In the genomic region with DNA sequence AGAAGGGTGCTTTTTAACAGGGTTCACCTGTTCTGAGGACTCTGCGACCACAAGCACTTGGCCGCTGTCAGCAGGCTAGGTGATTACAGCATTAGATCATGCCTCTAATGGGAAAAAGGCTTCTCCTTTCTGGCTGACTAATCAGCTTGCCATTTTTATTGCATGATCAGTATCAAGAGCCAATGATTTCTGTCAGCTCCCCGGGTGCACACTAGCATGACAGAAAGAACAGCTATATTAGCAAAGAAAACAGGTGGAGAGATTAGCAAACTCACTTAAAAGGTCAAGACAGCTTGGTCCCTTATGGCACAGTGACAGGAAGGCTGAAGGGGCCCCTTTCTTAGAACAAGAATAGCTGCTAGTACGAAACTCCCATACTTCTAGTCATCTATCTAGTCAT, we compare ENCODE assay signal across 9 cellular contexts.
DNase-seq lines count a peak whose midpoint lies in the region; ATAC-seq and TF ChIP-seq lines count a peak whose summit lies in the region.
"Had no signal": no experiment of that assay in that cellular context is flagged by ENCODE, and none has a peak within 500 bp of the region (broad histone marks: within the 10 kb centered on the region; RNA-seq: fewer than 3 reads in every experiment).

No MANE protein-coding gene starts in this region.

- no peak overlapping the region for H3K4me3 Mint-ChIP-seq in activated naive CD8-positive, alpha-beta T cell treated with anti-CD3 and anti-CD28 coated beads, Interleukin-2, amount 50 U/mL, for 24 hours
- H3K4me3 Mint-ChIP-seq in glutamatergic neuron (ENCODE audit: unreplicated experiment), result no peak overlapping the region
- no peak overlapping the region for H3K4me3 Mint-ChIP-seq in CD4-positive, alpha-beta memory T cell

- TF ChIP-seq CTCF in glutamatergic neuron (IDR thresholded peaks at IDR 0.05; ENCODE audit: partially characterized antibody, unreplicated experiment), result no peak

- H3K4me1 Mint-ChIP-seq in activated naive CD8-positive, alpha-beta T cell treated with anti-CD3 and anti-CD28 coated beads, Interleukin-2, amount 50 U/mL, for 24 hours, result peaks cover 94% of the 10 kb centered on the region
- no peaks in the 10 kb centered on the region for H3K4me1 Mint-ChIP-seq in glutamatergic neuron (ENCODE audit: low read depth, unreplicated experiment)
- peaks cover 21 to 33% (median 28%) of the 10 kb centered on the region in 4 donors for H3K4me1 Mint-ChIP-seq in CD4-positive, alpha-beta memory T cell

- H3K9ac ChIP-seq in skeletal muscle satellite cell (ENCODE audit: low read depth, low read length), result no peak overlapping the region

- peak overlapping the region; percentile 21 for H3K4me2 ChIP-seq in skeletal muscle satellite cell (ENCODE audit: low read length)

- no peak overlapping the region for H3K27ac ChIP-seq in CD4-positive, alpha-beta memory T cell (ENCODE audit: low read depth, low read length)

- intact Hi-C loops in CD4-positive, alpha-beta memory T cell (cut with micrococcal nuclease), result loop anchor here (5.0 kb wide), 1 partner anchor 93 kb away; no protein-coding TSS in a partner anchor

- CTCF ChIA-PET in CD4-positive, alpha-beta memory T cell (lab: Charles Lee; ENCODE audit: partially characterized antibody), result interaction anchor here (0.6 to 13.4 kb wide), 14 partner anchors 8 to 336 kb away, joined by 3 to 223 read pairs (median 4); a partner anchor contains a TSS

- no peaks in the 10 kb centered on the region for H3K36me3 ChIP-seq in skeletal muscle satellite cell (ENCODE audit: insufficient read depth, low read length)
- H3K36me3 ChIP-seq in CD4-positive, alpha-beta memory T cell (ENCODE audit: insufficient read depth, low read length), result no peaks in the 10 kb centered on the region

- DNase-seq in Daoy (ENCODE audit: low read depth) (peak; percentile 86), glutamatergic neuron (no peak), activated gamma-delta T cell (lab: John Stamatoyannopoulos, UW) (no peak)
- no peak for DNase-seq in activated naive CD8-positive, alpha-beta T cell treated with anti-CD3 and anti-CD28 coated beads, Interleukin-2, amount 50 U/mL, for 24 hours
- DNase-seq in CD4-positive, alpha-beta memory T cell, result no peak

- peaks cover 38% of the 10 kb centered on the region for H3K4me1 ChIP-seq in skeletal muscle satellite cell (ENCODE audit: control insufficient read depth, insufficient read depth, low read length)
- H3K4me1 ChIP-seq in CD4-positive, alpha-beta memory T cell (ENCODE audit: insufficient read depth, low read length), result peaks cover 23% of the 10 kb centered on the region

- peaks cover 3% of the 10 kb centered on the region for H3K36me3 Mint-ChIP-seq in activated naive CD8-positive, alpha-beta T cell treated with anti-CD3 and anti-CD28 coated beads, Interleukin-2, amount 50 U/mL, for 24 hours (ENCODE audit: low read depth)
- no peaks in the 10 kb centered on the region for H3K36me3 Mint-ChIP-seq in glutamatergic neuron (ENCODE audit: unreplicated experiment)
- no peaks in the 10 kb centered on the region for H3K36me3 Mint-ChIP-seq in CD4-positive, alpha-beta memory T cell

- peaks cover 8% of the 10 kb centered on the region for H3K9me3 Mint-ChIP-seq in activated naive CD8-positive, alpha-beta T cell treated with anti-CD3 and anti-CD28 coated beads, Interleukin-2, amount 50 U/mL, for 24 hours
- H3K9me3 Mint-ChIP-seq in glutamatergic neuron (ENCODE audit: unreplicated experiment), result peaks cover 4% of the 10 kb centered on the region
- no peaks in the 10 kb centered on the region for H3K9me3 Mint-ChIP-seq in CD4-positive, alpha-beta memory T cell

- peaks cover 32% of the 10 kb centered on the region for H3K27me3 ChIP-seq in skeletal muscle satellite cell (ENCODE audit: control insufficient read depth, insufficient read depth, low read length)
- no peaks in the 10 kb centered on the region for H3K27me3 ChIP-seq in CD4-positive, alpha-beta memory T cell (ENCODE audit: insufficient read depth, low read length)

- POLR2A ChIA-PET in CD4-positive, alpha-beta memory T cell (lab: Charles Lee; ENCODE audit: partially characterized antibody), result interaction anchor here (3.1 kb wide), 1 partner anchor 236 kb away, joined by 20 read pairs; a partner anchor contains a TSS

- H3K27me3 Mint-ChIP-seq in activated naive CD8-positive, alpha-beta T cell treated with anti-CD3 and anti-CD28 coated beads, Interleukin-2, amount 50 U/mL, for 24 hours, result peaks cover 3% of the 10 kb centered on the region
- H3K27me3 Mint-ChIP-seq in glutamatergic neuron (ENCODE audit: unreplicated experiment), result peaks cover 3% of the 10 kb centered on the region
- no peaks in the 10 kb centered on the region for H3K27me3 Mint-ChIP-seq in CD4-positive, alpha-beta memory T cell

- ATAC-seq in GM19372 (IDR thresholded peaks at IDR 0.05; ENCODE audit: low read depth, unreplicated experiment) (peak; percentile 42), HG03378 (IDR thresholded peaks at IDR 0.05; ENCODE audit: unreplicated experiment) (peak; percentile 54)
- ATAC-seq in activated naive CD8-positive, alpha-beta T cell treated with anti-CD3 and anti-CD28 coated beads, Interleukin-2, amount 50 U/mL, for 24 hours, result peak; percentile 45
- ATAC-seq: K562 had no signal

- H3K27ac Mint-ChIP-seq in activated naive CD8-positive, alpha-beta T cell treated with anti-CD3 and anti-CD28 coated beads, Interleukin-2, amount 50 U/mL, for 24 hours, result peak overlapping the region; percentile 86
- no peak overlapping the region for H3K27ac Mint-ChIP-seq in glutamatergic neuron (ENCODE audit: unreplicated experiment)
- no peak overlapping the region for H3K27ac Mint-ChIP-seq in CD4-positive, alpha-beta memory T cell

- H3K4me3 ChIP-seq in skeletal muscle satellite cell (ENCODE audit: low read length), result no peak overlapping the region
- no peak overlapping the region for H3K4me3 ChIP-seq in CD4-positive, alpha-beta memory T cell (ENCODE audit: low read length in 2 of 2)
- H3K4me3 ChIP-seq: K562 had no signal

- H3K9me3 ChIP-seq in skeletal muscle satellite cell (replicated peaks; ENCODE audit: low read length), result no peaks in the 10 kb centered on the region
- H3K9me3 ChIP-seq in CD4-positive, alpha-beta memory T cell (ENCODE audit: control insufficient read depth in 1 of 2, low read length in 2 of 2), result no peaks in the 10 kb centered on the region
